8 cellular contexts compared by ENCODE assay signal in the genomic region with DNA sequence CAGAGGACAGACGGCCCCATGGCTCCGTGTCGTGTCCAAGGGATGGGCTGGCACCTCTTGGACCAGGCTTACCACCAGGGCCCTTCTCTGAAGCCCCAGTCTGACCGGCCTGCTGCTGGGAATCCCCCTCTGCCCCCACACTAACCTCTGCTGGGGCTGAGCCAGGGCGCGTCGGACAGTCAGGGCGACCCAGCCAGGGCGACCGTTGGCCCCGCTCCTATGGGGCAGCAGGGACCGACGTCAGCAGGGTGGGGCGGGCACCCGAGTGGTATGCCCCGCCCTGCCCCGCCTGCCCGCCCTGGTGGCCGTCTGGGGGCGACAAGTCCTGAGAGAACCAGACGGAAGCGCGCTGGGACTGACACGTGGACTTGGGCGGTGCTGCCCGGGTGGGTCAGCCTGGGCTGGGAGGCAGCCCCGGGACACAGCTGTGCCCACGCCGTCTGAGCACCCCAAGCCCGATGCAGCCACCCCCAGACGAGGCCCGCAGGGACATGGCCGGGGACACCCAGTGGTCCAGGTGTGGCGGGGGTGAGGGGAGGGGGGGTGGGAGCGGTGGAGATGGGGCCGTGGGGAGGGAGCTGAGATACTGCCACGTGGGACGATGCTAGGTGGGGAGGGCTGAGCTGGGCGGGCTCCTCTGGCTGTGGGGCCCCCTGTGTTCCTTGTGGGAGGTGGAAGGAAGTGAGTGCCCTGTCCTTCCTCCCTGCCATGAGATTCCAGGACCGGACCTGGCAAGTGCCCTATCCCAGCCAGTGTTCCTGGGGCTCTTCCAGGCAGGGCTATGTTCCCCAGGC. TPM values are rescaled to one million over a fixed set of nuclear protein-coding genes. Genes with fewer than 3 reads are reported as not detected.
DNase-seq lines count a peak whose midpoint lies in the region; ATAC-seq and TF ChIP-seq lines count a peak whose summit lies in the region.

SLC17A9 (plus strand) TSS at position 337 of the 794 bp plus-strand sequence; CDS start at position 459, 122 bp downstream.

- H3K36me3 ChIP-seq in adipocyte (ENCODE audit: control insufficient read depth, insufficient read depth, low read length, severe bottlenecking) (peaks cover 22% of the 10 kb centered on the region), smooth muscle cell (ENCODE audit: low read depth) (peaks cover 7% of the 10 kb centered on the region)

- no peak for TF ChIP-seq CTCF in smooth muscle cell (IDR thresholded peaks at IDR 0.05; ENCODE audit: borderline replicate concordance, insufficient read depth, poor library complexity, severe bottlenecking)

- DNase-seq in GDM1 (lab: John Stamatoyannopoulos, UW) (peak; percentile 73), NCI-H82 treated with DMSO at 0.1 percent for 48 hours (lab: John Stamatoyannopoulos, UW; ENCODE audit: unreplicated experiment) (peak; percentile 43), adipocyte (ENCODE audit: low read depth) (peak; percentile 67), smooth muscle cell (lab: John Stamatoyannopoulos, UW; ENCODE audit: unreplicated experiment) (peak; percentile 57), NCI-H187 (lab: John Stamatoyannopoulos, UW) (no peak), dedifferentiated amniotic fluid mesenchymal stem cell (ENCODE audit: extremely low spot score) (no peak)

- no peaks in the 10 kb centered on the region for H3K9me3 ChIP-seq in adipocyte (ENCODE audit: control insufficient read depth, low read length)
- no peaks in the 10 kb centered on the region for H3K9me3 ChIP-seq in smooth muscle cell (replicated peaks; ENCODE audit: low read depth)

- peaks cover 26% of the 10 kb centered on the region for H3K4me1 ChIP-seq in adipocyte (ENCODE audit: control insufficient read depth, insufficient read depth, low read length)
- peaks cover 18% of the 10 kb centered on the region for H3K4me1 ChIP-seq in smooth muscle cell (ENCODE audit: low read depth)

- H3K27ac ChIP-seq in smooth muscle cell (ENCODE audit: low read depth): peak within 1 kb of the TSS; percentile 84

- peak within 1 kb of the TSS; percentile 73 for H3K9ac ChIP-seq in adipocyte (ENCODE audit: low read length)
- H3K9ac ChIP-seq in smooth muscle cell (ENCODE audit: low read depth): peak within 1 kb of the TSS; percentile 80

- no peak within 1 kb of the TSS for H2AFZ ChIP-seq in smooth muscle cell (ENCODE audit: low read depth)

- ATAC-seq in GM21825 (IDR thresholded peaks at IDR 0.05; ENCODE audit: unreplicated experiment): peak; percentile 44

- peaks cover 43% of the 10 kb centered on the region for H4K20me1 ChIP-seq in smooth muscle cell (ENCODE audit: low read depth)

- peak within 1 kb of the TSS; percentile 99 for H3K4me2 ChIP-seq in smooth muscle cell

- H3F3A ChIP-seq in smooth muscle cell (ENCODE audit: low read depth): peaks cover 8% of the 10 kb centered on the region

- H3K27me3 ChIP-seq in adipocyte (replicated peaks; ENCODE audit: control insufficient read depth, insufficient read depth, low read length) (no peaks in the 10 kb centered on the region), smooth muscle cell (ENCODE audit: low read depth) (no peaks in the 10 kb centered on the region)

- H3K4me3 ChIP-seq in adipocyte (ENCODE audit: low read length) (peak within 1 kb of the TSS; percentile 64), iPS-11a (ENCODE audit: low read depth, low read length) (peak within 1 kb of the TSS; percentile 31), smooth muscle cell (peak within 1 kb of the TSS; percentile 53)

- 6% methylated on average over 33 of the region's 40 CpGs for WGBS in smooth muscle cell (ENCODE audit: low lambda C conversion rate)

- H3K79me2 ChIP-seq in smooth muscle cell (ENCODE audit: low read depth): peaks cover 40% of the 10 kb centered on the region

RNA-seq across cellular contexts. Expression of gene SLC17A9, which starts in this region (rescaled TPM):
- total RNA-seq in smooth muscle cell: 32.4 and 32.5 TPM in 2 replicates
- 92.5 and 96.7 TPM in 2 replicates for polyA plus RNA-seq in smooth muscle cell

Comparison
In these comparisons a context has a peak if more than half of its experiments do, and no peak if none do; other contexts are left out.
1. DNase-seq: peak in GDM1 (single experiment), NCI-H82 treated with DMSO at 0.1 percent for 48 hours (single experiment), adipocyte (single experiment) and smooth muscle cell (single experiment); none in NCI-H187 (0 of 2) and dedifferentiated amniotic fluid mesenchymal stem cell (single experiment).
2. Peak in every context shown above with its lines, with median percentiles within 50 percentile points of each other: H3K4me3 ChIP-seq.